In the genomic region with DNA sequence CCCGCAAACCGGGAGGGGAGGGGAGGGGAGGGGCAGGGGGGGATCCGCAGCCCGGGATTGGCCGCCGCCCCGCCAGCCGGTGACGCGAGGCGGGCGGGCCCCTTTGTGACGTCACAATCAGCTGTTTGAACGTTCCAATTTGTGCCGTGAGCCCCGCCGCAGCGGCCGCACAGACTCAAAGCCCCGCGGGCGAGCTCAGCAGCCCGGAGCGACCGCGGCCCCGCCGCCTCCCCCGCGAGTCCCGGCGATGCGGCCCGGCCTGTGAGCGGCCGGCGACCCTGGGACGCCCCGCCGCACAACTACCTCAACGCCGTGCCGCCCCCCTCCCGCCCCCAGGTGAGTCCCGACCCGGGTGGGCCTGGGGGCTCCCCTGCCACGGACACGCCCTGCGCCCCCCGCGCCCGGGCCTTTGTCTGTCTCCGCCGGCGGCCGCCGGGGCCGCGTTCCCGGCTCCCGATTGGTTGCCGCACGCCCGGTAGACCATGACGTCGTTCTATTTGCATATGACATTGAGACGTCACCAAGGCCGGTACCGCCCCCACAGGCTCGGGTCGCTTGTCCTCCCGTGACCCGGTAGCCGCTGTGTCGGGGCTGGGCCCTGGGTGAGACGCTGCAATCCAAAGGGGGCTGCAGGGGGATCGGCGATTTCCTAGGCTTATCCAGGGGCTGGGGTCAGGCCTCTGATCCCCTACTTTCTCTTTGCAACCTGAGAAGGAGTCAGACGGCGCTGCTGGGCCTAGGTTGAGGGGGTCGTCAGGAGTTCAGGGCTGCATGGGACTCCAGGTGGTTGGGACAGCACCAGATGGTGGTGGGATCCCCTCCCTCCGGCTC, we compare ENCODE assay signal across 8 cellular contexts. TPM values are rescaled to one million over a fixed set of nuclear protein-coding genes. Genes with fewer than 3 reads are reported as not detected.
DNase-seq lines count a peak whose midpoint lies in the region; ATAC-seq and TF ChIP-seq lines count a peak whose summit lies in the region.

A gene with protein sequence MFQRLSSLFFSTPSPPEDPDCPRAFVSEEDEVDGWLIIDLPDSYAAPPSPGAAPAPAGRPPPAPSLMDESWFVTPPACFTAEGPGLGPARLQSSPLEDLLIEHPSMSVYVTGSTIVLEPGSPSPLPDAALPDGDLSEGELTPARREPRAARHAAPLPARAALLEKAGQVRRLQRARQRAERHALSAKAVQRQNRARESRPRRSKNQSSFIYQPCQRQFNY (plus strand): TSS at position 168 of the 831 bp plus-strand sequence. CDS start 4,396 bp downstream, outside the sequence.

- H3K9ac ChIP-seq in adipocyte (ENCODE audit: low read length) (peak within 1 kb of the TSS; percentile 92), parathyroid adenoma (peak within 1 kb of the TSS; percentile 96)

- H3K79me2 ChIP-seq in parathyroid adenoma = peaks cover 2% of the 10 kb centered on the region

- H3K9me3 ChIP-seq in adipocyte (ENCODE audit: control insufficient read depth, low read length) = no peaks in the 10 kb centered on the region
- H3K9me3 ChIP-seq in parathyroid adenoma (ENCODE audit: control insufficient read depth, low read length) = no peaks in the 10 kb centered on the region
- no peaks in the 10 kb centered on the region for H3K9me3 ChIP-seq in thyroid gland

- H3K36me3 ChIP-seq in GM06990 (ENCODE audit: control insufficient read depth, insufficient read depth, low read length) (no peaks in the 10 kb centered on the region), adipocyte (ENCODE audit: control insufficient read depth, insufficient read depth, low read length, severe bottlenecking) (no peaks in the 10 kb centered on the region), parathyroid adenoma (ENCODE audit: control insufficient read depth, insufficient read depth, low read length) (no peaks in the 10 kb centered on the region), thyroid gland (no peaks in the 10 kb centered on the region)

- H3K27ac ChIP-seq in parathyroid adenoma = peak within 1 kb of the TSS; percentile 97
- peak within 1 kb of the TSS; percentile 98 to 100 (median 100) for H3K27ac ChIP-seq in thyroid gland

- no peak for TF ChIP-seq CTCF in GM06990 (IDR thresholded peaks at IDR 0.05; ENCODE audit: insufficient read depth, low read length, poor library complexity, severe bottlenecking)
- TF ChIP-seq CTCF in parathyroid adenoma (IDR thresholded peaks at IDR 0.05) = peak; percentile 10
- TF ChIP-seq CTCF in thyroid gland (IDR thresholded peaks at IDR 0.05) = no peak

- peak within 1 kb of the TSS; percentile 99 for H2AFZ ChIP-seq in parathyroid adenoma

- peak within 1 kb of the TSS; percentile 85 for H3K4me2 ChIP-seq in parathyroid adenoma (ENCODE audit: low read length)

- ATAC-seq in HG02759 (IDR thresholded peaks at IDR 0.05; ENCODE audit: unreplicated experiment) (peak; percentile 59), Right ventricle myocardium superior (ENCODE audit: poor library complexity) (peak; percentile 84)

- H3K4me3 ChIP-seq in GM06990 (replicated peaks; ENCODE audit: low read depth, low read length) (peak within 1 kb of the TSS; percentile 71), adipocyte (ENCODE audit: low read length) (peak within 1 kb of the TSS; percentile 94), parathyroid adenoma (ENCODE audit: low read depth, low read length) (peak within 1 kb of the TSS; percentile 75), thyroid gland (replicated peaks in 1 of 3) (peak within 1 kb of the TSS; percentile 29 to 99 (median 77))

- H3K27me3 ChIP-seq in GM06990 (replicated peaks; ENCODE audit: control insufficient read depth, insufficient read depth, low read length) (no peaks in the 10 kb centered on the region), adipocyte (replicated peaks; ENCODE audit: control insufficient read depth, insufficient read depth, low read length) (peaks cover 9% of the 10 kb centered on the region), parathyroid adenoma (ENCODE audit: control insufficient read depth, insufficient read depth, low read length) (no peaks in the 10 kb centered on the region), thyroid gland (no peaks in the 10 kb centered on the region)

- H3K4me1 ChIP-seq in adipocyte (ENCODE audit: control insufficient read depth, insufficient read depth, low read length) = peaks cover 33% of the 10 kb centered on the region
- H3K4me1 ChIP-seq in parathyroid adenoma = peaks cover 20% of the 10 kb centered on the region
- peaks cover 27 to 37% of the 10 kb centered on the region in 2 donors for H3K4me1 ChIP-seq in thyroid gland

- DNase-seq in GM06990 (ENCODE audit: extremely low read depth, insufficient read length) (peak; percentile 87), NCI-H1436 treated with DMSO at 0.1 percent for 48 hours (lab: John Stamatoyannopoulos, UW) (peak; percentile 55), SW480 (ENCODE audit: low spot score) (peak; percentile 94), adipocyte (ENCODE audit: low read depth) (peak; percentile 97), Right ventricle myocardium superior (peak; percentile 97), thyroid gland (peak; percentile 98)

- intact Hi-C loops in Right ventricle myocardium superior (cut with DNase I) = no loop called here
- intact Hi-C loops in thyroid gland (cut with DNase I) = loop anchor here (5.0 kb wide), 1 partner anchor 142 kb away; no protein-coding TSS in a partner anchor

- 0 to 2% methylated on average over 9 to 16 of the region's 82 CpGs for WGBS in thyroid gland, 2 donors

- peak; percentile 66 to 96 for TF ChIP-seq POLR2A in thyroid gland (IDR thresholded peaks at IDR 0.05)

RNA-seq across cellular contexts. Expression of the gene that starts here (rescaled TPM):
- total RNA-seq in Right ventricle myocardium superior (108 TPM), thyroid gland (10 to 100 TPM; 21.9 to 39.7 (median 31.2) TPM)

Comparison
In these comparisons a context has a peak if more than half of its experiments do, and no peak if none do; other contexts are left out.
1. Peak in every context shown above with its lines: DNase-seq, ATAC-seq, H3K4me3 ChIP-seq and H3K27ac ChIP-seq.